In genomic region chr7:31384461-31384860, GRCh38 we compare ENCODE assay signal across 21 cellular contexts. TPM values are rescaled to one million over a fixed set of nuclear protein-coding genes. Genes with fewer than 3 reads are reported as not detected.
DNase-seq lines count a peak whose midpoint lies in the region; ATAC-seq and TF ChIP-seq lines count a peak whose summit lies in the region.
"Had no signal": no experiment of that assay in that cellular context is flagged by ENCODE, and none has a peak within 500 bp of the region (broad histone marks: within the 10 kb centered on the region; RNA-seq: fewer than 3 reads in every experiment).

No MANE protein-coding gene starts in this region.

- H3K79me2 ChIP-seq in neural progenitor cell (ENCODE audit: low read depth), result no peaks in the 10 kb centered on the region

- POLR2A ChIA-PET in A673 (lab: Charles Lee; ENCODE audit: low non-redundant PET), result no interaction called here

- no peaks in the 10 kb centered on the region for H4K20me1 ChIP-seq in neural progenitor cell (ENCODE audit: low read depth)

- H3K36me3 ChIP-seq in neural progenitor cell (no peaks in the 10 kb centered on the region), right atrium auricular region (no peaks in the 10 kb centered on the region), A673 (ENCODE audit: insufficient read depth, low read length, poor library complexity, severe bottlenecking) (no peaks in the 10 kb centered on the region)

- peak overlapping the region; percentile 42 for H2AFZ ChIP-seq in neural progenitor cell (replicated peaks)

- H3K4me3 ChIP-seq in fibroblast of the aortic adventitia (ENCODE audit: low read depth, low read length) (no peak overlapping the region), neural progenitor cell (no peak overlapping the region), right atrium auricular region (no peak overlapping the region), A673 (ENCODE audit: low read depth, low read length, poor library complexity, severe bottlenecking) (no peak overlapping the region)
- H3K4me3 ChIP-seq: A549 had no signal

- intact Hi-C loops in A673 (cut with micrococcal nuclease; ENCODE audit: unreplicated experiment), result no loop called here

- peaks cover 3% of the 10 kb centered on the region for H3F3A ChIP-seq in neural progenitor cell (ENCODE audit: low read depth)

- H3K27me3 Mint-ChIP-seq in neural progenitor cell (ENCODE audit: insufficient read depth, low read depth), result no peaks in the 10 kb centered on the region
- H3K27me3 Mint-ChIP-seq: CD4-positive, alpha-beta memory T cell had no signal

- CTCF ChIA-PET in A673 (lab: Charles Lee), result no interaction called here

- H3K4me1 ChIP-seq in neural progenitor cell (peaks cover 11% of the 10 kb centered on the region), right atrium auricular region (no peaks in the 10 kb centered on the region), A673 (ENCODE audit: insufficient read depth, low read length, poor library complexity, severe bottlenecking) (peaks cover 7% of the 10 kb centered on the region)
- H3K4me1 ChIP-seq: A549 had no signal

- no peak overlapping the region for H3K4me3 Mint-ChIP-seq in neural progenitor cell
- H3K4me3 Mint-ChIP-seq: CD4-positive, alpha-beta memory T cell had no signal

- H3K27ac Mint-ChIP-seq in neural progenitor cell, result no peak overlapping the region
- H3K27ac Mint-ChIP-seq: CD4-positive, alpha-beta memory T cell had no signal

- H3K9me3 ChIP-seq in neural progenitor cell (ENCODE audit: low read depth) (no peaks in the 10 kb centered on the region), right atrium auricular region (no peaks in the 10 kb centered on the region), A673 (ENCODE audit: low read depth, low read length, poor library complexity, severe bottlenecking) (no peaks in the 10 kb centered on the region)
- H3K9me3 ChIP-seq: A549 had no signal

- BruUV-seq in A673 (replicated peaks; lab: Mats Ljungman, UMichigan), result no TSS peak

- DNase-seq in NCI-H226 (peak; percentile 30), fibroblast of the aortic adventitia (ENCODE audit: low read depth) (peak; percentile 4), neural progenitor cell (ENCODE audit: low spot score) (no peak), NCI-H524 treated with DMSO at 0.1 percent for 48 hours (lab: John Stamatoyannopoulos, UW) (no peak), right atrium auricular region (ENCODE audit: low spot score) (no peak), A673 (ENCODE audit: low spot score) (no peak)
- DNase-seq: 8988T; C1 segment of cervical spinal cord; Calu3; CD4-positive, alpha-beta memory T cell; COR-L47; DMS53; DMS79 treated with DMSO at 0.1 percent for 48 hours; GF-D8; H7; HCEC 1CT had no signal

- H3K4me1 Mint-ChIP-seq in neural progenitor cell, result peaks cover 7% of the 10 kb centered on the region
- H3K4me1 Mint-ChIP-seq: CD4-positive, alpha-beta memory T cell had no signal

- H3K27ac ChIP-seq in neural progenitor cell (no peak overlapping the region), right atrium auricular region (no peak overlapping the region), A673 (ENCODE audit: low read depth, low read length, poor library complexity, severe bottlenecking) (no peak overlapping the region)
- H3K27ac ChIP-seq: A549 had no signal

- H3K27me3 ChIP-seq in neural progenitor cell (no peaks in the 10 kb centered on the region), right atrium auricular region (no peaks in the 10 kb centered on the region), A673 (replicated peaks; ENCODE audit: insufficient read depth, low read depth, low read length, poor library complexity) (no peaks in the 10 kb centered on the region)

- no peak overlapping the region for H3K4me2 ChIP-seq in neural progenitor cell
- H3K4me2 ChIP-seq: A549 had no signal

- H3K36me3 Mint-ChIP-seq in neural progenitor cell, result no peaks in the 10 kb centered on the region
- H3K36me3 Mint-ChIP-seq: CD4-positive, alpha-beta memory T cell had no signal

- ATAC-seq in GM21737 (IDR thresholded peaks at IDR 0.05; ENCODE audit: unreplicated experiment), result no peak
- ATAC-seq: A549 had no signal

- TF ChIP-seq CTCF in fibroblast of the aortic adventitia (IDR thresholded peaks at IDR 0.05; ENCODE audit: insufficient read depth, low read length) (no peak), neural progenitor cell (IDR thresholded peaks at IDR 0.05) (no peak), right atrium auricular region (IDR thresholded peaks at IDR 0.05) (no peak), A673 (conservative IDR thresholded peaks at IDR 0.05; ENCODE audit: low read depth, low read length) (no peak)

- no peak overlapping the region for H3K9ac ChIP-seq in neural progenitor cell

- no peaks in the 10 kb centered on the region for H3K9me3 Mint-ChIP-seq in neural progenitor cell

RNA-seq across cellular contexts. Expression of gene NEUROD6, which starts 43.9 kb away (rescaled TPM):
- not detected in 2 replicates for total RNA-seq in fibroblast of the aortic adventitia (ENCODE audit: low replicate concordance)
- not detected in 2 replicates for total RNA-seq in neural progenitor cell (ENCODE audit: low replicate concordance)
- total RNA-seq in right atrium auricular region, result not detected
- total RNA-seq in A673 (2021), result not detected in 2 replicates
- total RNA-seq: Calu3; CD4-positive, alpha-beta memory T cell; Daoy; G401; H1; H7 had no signal

Comparison
In these comparisons a context has a peak if more than half of its experiments do, and no peak if none do; other contexts are left out.
1. DNase-seq: peak in NCI-H226 (single experiment) and fibroblast of the aortic adventitia (single experiment); none in neural progenitor cell (single experiment), NCI-H524 treated with DMSO at 0.1 percent for 48 hours (single experiment), right atrium auricular region (single experiment) and A673 (single experiment).